8 cellular contexts compared by ENCODE assay signal in the genomic region with DNA sequence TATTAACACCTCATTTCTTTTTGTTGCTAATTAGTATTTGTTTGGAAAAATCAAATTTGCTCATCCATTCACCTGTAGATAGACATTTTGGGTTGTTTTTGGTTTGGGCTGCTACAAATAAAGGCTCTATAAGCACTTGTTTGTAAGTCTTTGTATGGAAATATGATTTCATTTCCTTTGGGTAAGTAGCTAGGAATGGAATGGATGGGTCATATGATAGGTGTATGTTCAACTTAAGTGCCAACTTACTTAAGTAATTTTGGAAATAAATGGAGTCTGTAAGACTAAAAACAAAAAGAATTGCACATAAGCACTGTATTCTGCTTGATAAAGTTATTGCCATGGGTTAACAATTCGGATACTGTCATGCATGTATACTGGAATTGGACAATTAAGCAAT.
"Had no signal": no experiment of that assay in that cellular context is flagged by ENCODE, and none has a peak within 500 bp of the region (broad histone marks: within the 10 kb centered on the region; RNA-seq: fewer than 3 reads in every experiment).

No MANE protein-coding gene starts in this region.

- FAIRE-seq: G401.6, GM12878, GM12891, GM12892, GM18507, GM19239 had no signal

- H3K4me3 ChIP-seq: GM12878 had no signal

- ATAC-seq: GM12878 had no signal

- DNase-seq: GDM1, GF-D8 had no signal
